In genomic region chr19:13234518-13234917, GRCh38 we compare ENCODE assay signal across 8 cellular contexts.
DNase-seq lines count a peak whose midpoint lies in the region; ATAC-seq and TF ChIP-seq lines count a peak whose summit lies in the region.

No MANE protein-coding gene starts in this region.

- CTCF ChIA-PET in RWPE1 (lab: Yijun Ruan, JAX): interaction anchor here (0.5 kb wide), 1 partner anchor 43 kb away, joined by 3 read pairs; no protein-coding TSS in a partner anchor

- H3K27ac Mint-ChIP-seq in GM23338: no peak overlapping the region
- peak overlapping the region in 2 of 6 donors; percentile 48 to 63 for H3K27ac Mint-ChIP-seq in immature natural killer cell

- DNase-seq in GM23338 (ENCODE audit: low spot score) (peak; percentile 94), RWPE1 (ENCODE audit: low spot score) (peak; percentile 50), immature natural killer cell (peak; percentile 42 to 70 (median 51)), medulla oblongata (ENCODE audit: extremely low spot score) (no peak)
- peak; percentile 82 for DNase-seq in activated effector memory CD4-positive, alpha-beta T cell treated with anti-CD3 and anti-CD28 coated beads, Interleukin-2, amount 50 U/mL, for 16 hours
- peak; percentile 29 for DNase-seq in stimulated activated CD8-positive, alpha-beta memory T cell treated with anti-CD3 and anti-CD28 coated beads, Interleukin-15, amount 100 ng/mL, for 24 hours (ENCODE audit: low read depth)

- H3K27me3 Mint-ChIP-seq in GM23338 (ENCODE audit: insufficient read depth, low read depth, poor library complexity) (peaks cover 20% of the 10 kb centered on the region), immature natural killer cell (ENCODE audit: low read depth in 3 of 3) (peaks cover 2 to 12% (median 6%) of the 10 kb centered on the region in 3 donors)

- H3K4me1 ChIP-seq in GM23338 (ENCODE audit: insufficient read depth): peaks cover 8% of the 10 kb centered on the region

- H4K20me1 ChIP-seq in GM23338 (replicated peaks; ENCODE audit: insufficient read depth): no peaks in the 10 kb centered on the region

- H3K79me2 ChIP-seq in GM23338 (replicated peaks; ENCODE audit: insufficient read depth): no peaks in the 10 kb centered on the region

- no peak overlapping the region for H3K4me3 ChIP-seq in GM23338

- H3K9me3 Mint-ChIP-seq in GM23338 (peaks cover 21% of the 10 kb centered on the region), immature natural killer cell (peaks cover 0 to 5% (median under 1%) of the 10 kb centered on the region in 6 donors)

- ATAC-seq in GM23338 (peak; percentile 88), GM19452 (IDR thresholded peaks at IDR 0.05; ENCODE audit: unreplicated experiment) (no peak), HG02798 (IDR thresholded peaks at IDR 0.05; ENCODE audit: poor library complexity, unreplicated experiment) (no peak)

- no peaks in the 10 kb centered on the region for H3F3A ChIP-seq in GM23338 (replicated peaks; ENCODE audit: low read depth)

- peaks cover 27% of the 10 kb centered on the region for H3K36me3 Mint-ChIP-seq in GM23338 (ENCODE audit: low read depth)
- H3K36me3 Mint-ChIP-seq in immature natural killer cell: no peaks in the 10 kb centered on the region

- no peaks in the 10 kb centered on the region for H3K27me3 ChIP-seq in GM23338 (ENCODE audit: insufficient read depth)

- POLR2A ChIA-PET in RWPE1 (lab: Yijun Ruan, JAX; ENCODE audit: low non-redundant PET): no interaction called here

- H3K4me3 Mint-ChIP-seq in GM23338 (no peak overlapping the region), immature natural killer cell (peak overlapping the region; percentile 43 to 75 (median 73))

- H3K4me1 Mint-ChIP-seq in GM23338 (peaks cover 15% of the 10 kb centered on the region), immature natural killer cell (peaks cover 14 to 15% of the 10 kb centered on the region in 2 donors)

- peak; percentile 90 to 96 for TF ChIP-seq CTCF in GM23338 (conservative IDR thresholded peaks at IDR 0.05; ENCODE audit: low read depth in 2 of 2)
- TF ChIP-seq CTCF in RWPE1 (conservative IDR thresholded peaks at IDR 0.05; ENCODE audit: low read depth): peak; percentile 67

- H2AFZ ChIP-seq in GM23338: no peak overlapping the region

- H3K36me3 ChIP-seq in GM23338 (ENCODE audit: insufficient read depth): no peaks in the 10 kb centered on the region

- no peak overlapping the region for H3K4me2 ChIP-seq in GM23338

- no peak overlapping the region for H3K27ac ChIP-seq in GM23338 (ENCODE audit: low read depth)
- H3K27ac ChIP-seq in RWPE1: no peak overlapping the region

- no peaks in the 10 kb centered on the region for H3K9me2 ChIP-seq in GM23338 (ENCODE audit: insufficient read depth)

TF ChIP-seq in GM23338, 12 proteins besides CTCF, POLR2A, EP300 and RAD21:
- no peak for TF ChIP-seq JUNB (IDR thresholded peaks at IDR 0.05; ENCODE audit: unreplicated experiment)
- TF ChIP-seq CREB1 (CRISPR knock-in tag; IDR thresholded peaks at IDR 0.05; ENCODE audit: low read depth): peak; percentile 10; the same call in 1 of the 2 replicates
- no peak for TF ChIP-seq EZH2phosphoT487 (IDR thresholded peaks at IDR 0.05; ENCODE audit: unreplicated experiment)
- no peak for TF ChIP-seq ZNF114 (CRISPR knock-in tag; IDR thresholded peaks at IDR 0.05)
- no peak for TF ChIP-seq NANOG (IDR thresholded peaks at IDR 0.05; ENCODE audit: borderline replicate concordance)
- TF ChIP-seq ETS1 (IDR thresholded peaks at IDR 0.05): no peak
- TF ChIP-seq STAT1 (IDR thresholded peaks at IDR 0.05; ENCODE audit: unreplicated experiment): no peak
